Comparison of ENCODE assay signal across 9 cellular contexts in genomic region chr9:128093016-128093415, GRCh38. TPM values are rescaled to one million over a fixed set of nuclear protein-coding genes. Genes with fewer than 3 reads are reported as not detected.
A peak's percentile ranks its signal among the peaks of the same experiment; 100 is the strongest.
DNase-seq lines count a peak whose midpoint lies in the region; ATAC-seq, FAIRE-seq and TF ChIP-seq lines count a peak whose summit lies in the region.
"Had no signal": no experiment of that assay in that cellular context is flagged by ENCODE, and none has a peak within 500 bp of the region (broad histone marks: within the 10 kb centered on the region; RNA-seq: fewer than 3 reads in every experiment).

No MANE protein-coding gene starts in this region.

- H3K9me2 ChIP-seq in GM23248 (ENCODE audit: insufficient read depth) = no peaks in the 10 kb centered on the region

- no peaks in the 10 kb centered on the region for H3K36me3 ChIP-seq in GM23248 (ENCODE audit: low read depth)
- H3K36me3 ChIP-seq in small intestine (ENCODE audit: control insufficient read depth in 2 of 2, insufficient read depth in 2 of 2, low read length in 2 of 2) = no peaks in the 10 kb centered on the region
- no peaks in the 10 kb centered on the region for H3K36me3 ChIP-seq in mesendoderm (ENCODE audit: control insufficient read depth, insufficient read depth, low read length)

- no peak for FAIRE-seq in small intestine (lab: Jason Lieb, UNC)

- CTCF ChIA-PET in activated CD4-positive, alpha-beta memory T cell treated with anti-CD3 and anti-CD28 coated beads, Interleukin-2, amount 10 ng/mL, durations not matched to agents 7 days and 5 days (lab: Charles Lee) = interaction anchor here (0.6 to 2.6 kb wide), 12 partner anchors 8 to 434 kb away, joined by 3 to 8 read pairs (median 4); partner anchors contain the start of gene CDK9

- H3K27me3 Mint-ChIP-seq in activated CD4-positive, alpha-beta memory T cell treated with anti-CD3 and anti-CD28 coated beads, Interleukin-2, amount 10 ng/mL, durations not matched to agents 7 days and 5 days = no peaks in the 10 kb centered on the region

- no peak overlapping the region for H2BK15ac ChIP-seq in mesendoderm (replicated peaks; ENCODE audit: low read depth)

- DNase-seq in GM23248 = no peak
- no peak for DNase-seq in activated CD4-positive, alpha-beta memory T cell treated with anti-CD3 and anti-CD28 coated beads, Interleukin-2, amount 10 ng/mL, durations not matched to agents 7 days and 5 days
- no peak for DNase-seq in fibroblast of villous mesenchyme (ENCODE audit: low read depth)
- no peak for DNase-seq in small intestine
- DNase-seq in SW 1271 (lab: John Stamatoyannopoulos, UW) = no peak
- no peak for DNase-seq in mesendoderm
- DNase-seq: NCI-H1436 treated with DMSO at 0.1 percent for 48 hours had no signal

- H3K18ac ChIP-seq in mesendoderm (ENCODE audit: low read length) = no peak overlapping the region

- H2BK120ac ChIP-seq in mesendoderm (ENCODE audit: low read depth, low read length) = no peak overlapping the region

- no peak overlapping the region for H3K56ac ChIP-seq in mesendoderm (ENCODE audit: low read length)

- H3K4me1 ChIP-seq in GM23248 (ENCODE audit: insufficient read depth) (peaks cover 34% of the 10 kb centered on the region), small intestine (ENCODE audit: control insufficient read depth in 2 of 2, insufficient read depth in 1 of 2, low read depth in 1 of 2, low read length in 1 of 2) (peaks cover 0 to 9% of the 10 kb centered on the region in 2 donors), mesendoderm (ENCODE audit: control insufficient read depth, low read depth, low read length) (peaks cover 3% of the 10 kb centered on the region)

- H3K9me3 ChIP-seq in GM23248 (ENCODE audit: low read depth) = no peaks in the 10 kb centered on the region
- no peaks in the 10 kb centered on the region for H3K9me3 ChIP-seq in small intestine (ENCODE audit: control insufficient read depth, low read depth)

- H2AFZ ChIP-seq in GM23248 = no peak overlapping the region

- H2BK5ac ChIP-seq in mesendoderm (ENCODE audit: low read length) = no peak overlapping the region

- H3K27ac ChIP-seq in GM23248 = peak overlapping the region; percentile 98
- peak overlapping the region; percentile 3 to 97 for H3K27ac ChIP-seq in small intestine (ENCODE audit: low read depth in 1 of 2, low read length in 1 of 2)
- no peak overlapping the region for H3K27ac ChIP-seq in mesendoderm (ENCODE audit: low read depth, low read length)

- H3K4me3 ChIP-seq in GM23248 (no peak overlapping the region), fibroblast of villous mesenchyme (ENCODE audit: low read depth, low read length) (peak overlapping the region; percentile 37), small intestine (ENCODE audit: low read depth in 1 of 2, low read length in 2 of 2) (no peak overlapping the region), mesendoderm (ENCODE audit: low read length) (no peak overlapping the region)

- H3K79me2 ChIP-seq in GM23248 (ENCODE audit: insufficient read depth) (peaks cover 90% of the 10 kb centered on the region), mesendoderm (ENCODE audit: control insufficient read depth, insufficient read depth, low read length) (peaks cover 9% of the 10 kb centered on the region)

- POLR2A ChIA-PET in activated CD4-positive, alpha-beta memory T cell treated with anti-CD3 and anti-CD28 coated beads, Interleukin-2, amount 10 ng/mL, durations not matched to agents 7 days and 5 days (lab: Charles Lee) = interaction anchor here (0.5 to 3.3 kb wide), 7 partner anchors 8 to 336 kb away, joined by 3 to 9 read pairs (median 5); no protein-coding TSS in a partner anchor

- H4K8ac ChIP-seq in mesendoderm (ENCODE audit: low read depth, low read length) = no peak overlapping the region

- no peak overlapping the region for H3K4me3 Mint-ChIP-seq in activated CD4-positive, alpha-beta memory T cell treated with anti-CD3 and anti-CD28 coated beads, Interleukin-2, amount 10 ng/mL, durations not matched to agents 7 days and 5 days

- H3K23ac ChIP-seq in mesendoderm (ENCODE audit: low read length) = no peak overlapping the region

- H3K79me1 ChIP-seq in mesendoderm (ENCODE audit: low read length) = peaks cover 17% of the 10 kb centered on the region

- H3K27me3 ChIP-seq in GM23248 (replicated peaks; ENCODE audit: insufficient read depth) = no peaks in the 10 kb centered on the region
- no peaks in the 10 kb centered on the region for H3K27me3 ChIP-seq in small intestine (ENCODE audit: control insufficient read depth in 2 of 2, insufficient read depth in 2 of 2, low read length in 2 of 2)
- H3K27me3 ChIP-seq in mesendoderm (ENCODE audit: insufficient read depth, low read length, poor library complexity) = no peaks in the 10 kb centered on the region

- H3K9me3 Mint-ChIP-seq in activated CD4-positive, alpha-beta memory T cell treated with anti-CD3 and anti-CD28 coated beads, Interleukin-2, amount 10 ng/mL, durations not matched to agents 7 days and 5 days = no peaks in the 10 kb centered on the region

- H2AK5ac ChIP-seq in mesendoderm (ENCODE audit: low read length) = no peak overlapping the region

- TF ChIP-seq CTCF in fibroblast of villous mesenchyme (IDR thresholded peaks at IDR 0.05; ENCODE audit: insufficient read depth, low read depth, low read length) = no peak

- no peak overlapping the region for H3K4ac ChIP-seq in mesendoderm (ENCODE audit: low read depth, low read length)

- H3K4me1 Mint-ChIP-seq in activated CD4-positive, alpha-beta memory T cell treated with anti-CD3 and anti-CD28 coated beads, Interleukin-2, amount 10 ng/mL, durations not matched to agents 7 days and 5 days = peaks cover 67% of the 10 kb centered on the region

- ATAC-seq in HG03039 (IDR thresholded peaks at IDR 0.05; ENCODE audit: unreplicated experiment) = no peak
- no peak for ATAC-seq in GM21737 (IDR thresholded peaks at IDR 0.05; ENCODE audit: unreplicated experiment)

- H3K4me2 ChIP-seq in GM23248 (ENCODE audit: unreplicated experiment) (peak overlapping the region; percentile 77), mesendoderm (ENCODE audit: low read length) (no peak overlapping the region)

- H3K9ac ChIP-seq in GM23248 (peak overlapping the region; percentile 84), mesendoderm (ENCODE audit: low read length) (no peak overlapping the region)

- no peaks in the 10 kb centered on the region for H4K20me1 ChIP-seq in GM23248 (ENCODE audit: insufficient read depth)

- in situ Hi-C loops in GM23248 (cut with MboI) = no loop called here

- peak overlapping the region; percentile 83 for H3K27ac Mint-ChIP-seq in activated CD4-positive, alpha-beta memory T cell treated with anti-CD3 and anti-CD28 coated beads, Interleukin-2, amount 10 ng/mL, durations not matched to agents 7 days and 5 days

- peaks cover 36% of the 10 kb centered on the region for H3F3A ChIP-seq in GM23248 (ENCODE audit: insufficient read depth)

- H3K36me3 Mint-ChIP-seq in activated CD4-positive, alpha-beta memory T cell treated with anti-CD3 and anti-CD28 coated beads, Interleukin-2, amount 10 ng/mL, durations not matched to agents 7 days and 5 days (ENCODE audit: low read depth) = peaks cover 20% of the 10 kb centered on the region

- WGBS in GM23248 (ENCODE audit: low coverage in 1 of 2, low lambda C conversion rate in 2 of 2, missing lambda C conversion rate in 2 of 2), 2 experiments = 65 to 75% methylated on average over 4 of the region's 4 CpGs
- WGBS in small intestine, 3 donors = 62 to 73% (median 68%) methylated on average over 4 of the region's 4 CpGs
- no CpG with 5 or more reads among the region's 4 CpGs for WGBS in mesendoderm (ENCODE audit: extremely low coverage, insufficient coverage, low lambda C conversion rate)

- H4K5ac ChIP-seq in mesendoderm (ENCODE audit: low read length) = no peak overlapping the region

RNA-seq across cellular contexts. Expression of gene SLC25A25, which starts 25.0 kb away (rescaled TPM):
- total RNA-seq in GM23248 (2014; rRNA removed; shearing (Covaris generic)) = 17.6 and 20.2 TPM in 2 replicates
- polyA plus RNA-seq in GM23248 (2016; fragmentation: Nextera tagmentation; extraction: Ambion mirVana) (7.5 and 8.2 TPM in 2 replicates), small intestine (10 to 100 TPM; 15.5 to 26.2 (median 23.5) TPM)
- 10 to 100 TPM; 21.3 to 22.2 TPM for total RNA-seq in activated CD4-positive, alpha-beta memory T cell treated with anti-CD3 and anti-CD28 coated beads, Interleukin-2, amount 10 ng/mL, durations not matched to agents 7 days and 5 days
- total RNA-seq in fibroblast of villous mesenchyme = 36.1 and 47.5 TPM in 2 replicates
- polyA plus RNA-seq in mesendoderm (2013, experiment 1 of 2) = 11.9 TPM
- polyA plus RNA-seq in mesendoderm (2013, experiment 2 of 2) = 12.3 TPM

RNA-seq across cellular contexts. Expression of gene NAIF1, which starts 25.9 kb away (rescaled TPM):
- 5.6 and 9.5 TPM in 2 replicates for total RNA-seq in GM23248 (2014; rRNA removed; shearing (Covaris generic))
- polyA plus RNA-seq in GM23248 (2016; fragmentation: Nextera tagmentation; extraction: Ambion mirVana) (4.8 and 8.9 TPM in 2 replicates), small intestine (1 to 10 TPM; 8.1 to 10.0 (median 9.2) TPM)
- total RNA-seq in activated CD4-positive, alpha-beta memory T cell treated with anti-CD3 and anti-CD28 coated beads, Interleukin-2, amount 10 ng/mL, durations not matched to agents 7 days and 5 days = 10 to 100 TPM; 12.0 to 14.1 TPM
- 6.8 and 10.8 TPM in 2 replicates for total RNA-seq in fibroblast of villous mesenchyme
- polyA plus RNA-seq in mesendoderm (2013, experiment 1 of 2) = 5.7 TPM
- 4.9 TPM for polyA plus RNA-seq in mesendoderm (2013, experiment 2 of 2)

RNA-seq across cellular contexts. Expression of gene PTGES2, which starts 34.5 kb away (rescaled TPM):
- 68.6 and 68.9 TPM in 2 replicates for total RNA-seq in GM23248 (2014; rRNA removed; shearing (Covaris generic))
- polyA plus RNA-seq in GM23248 (2016; fragmentation: Nextera tagmentation; extraction: Ambion mirVana) = 63.3 and 70.3 TPM in 2 replicates
- total RNA-seq in activated CD4-positive, alpha-beta memory T cell treated with anti-CD3 and anti-CD28 coated beads, Interleukin-2, amount 10 ng/mL, durations not matched to agents 7 days and 5 days = 10 to 100 TPM; 35.6 to 38.1 TPM
- total RNA-seq in fibroblast of villous mesenchyme = 43.6 and 58.6 TPM in 2 replicates
- 10 to 100 TPM; 68.2 to 99.7 (median 83.8) TPM for polyA plus RNA-seq in small intestine
- 52.1 TPM for polyA plus RNA-seq in mesendoderm (2013, experiment 1 of 2)
- polyA plus RNA-seq in mesendoderm (2013, experiment 2 of 2) = 53.5 TPM

RNA-seq across cellular contexts. Expression of gene LCN2, which starts 56.2 kb away (rescaled TPM):
- total RNA-seq in GM23248 (2014; rRNA removed; shearing (Covaris generic)) = not detected in 2 replicates
- polyA plus RNA-seq in GM23248 (2016; fragmentation: Nextera tagmentation; extraction: Ambion mirVana) (not detected in 2 replicates), small intestine (100 to 1,000 TPM in 1 of 3 donors, 1 to 10 TPM in 2; 1.6 to 582 (median 5.4) TPM)
- total RNA-seq in activated CD4-positive, alpha-beta memory T cell treated with anti-CD3 and anti-CD28 coated beads, Interleukin-2, amount 10 ng/mL, durations not matched to agents 7 days and 5 days = not detected
- not detected in 2 replicates for total RNA-seq in fibroblast of villous mesenchyme
- 0.58 TPM for polyA plus RNA-seq in mesendoderm (2013, experiment 1 of 2)
- 0.48 TPM for polyA plus RNA-seq in mesendoderm (2013, experiment 2 of 2)
